Comparison of ENCODE assay signal across 8 cellular contexts in genomic region chr1:35568975-35569395, GRCh38. TPM values are rescaled to one million over a fixed set of nuclear protein-coding genes. Genes with fewer than 3 reads are reported as not detected.
DNase-seq lines count a peak whose midpoint lies in the region; ATAC-seq and TF ChIP-seq lines count a peak whose summit lies in the region.

No MANE protein-coding gene starts in this region.

- in situ Hi-C loops in G401 (cut with HindIII; ENCODE audit: low sequenced_read_pairs) = loop anchor here (10.0 kb wide), 2 partner anchors 124 to 156 kb away; no protein-coding TSS in a partner anchor

- 41% methylated on average over 4 of the region's 4 CpGs for WGBS in SK-N-SH (ENCODE audit: low lambda C conversion rate)

- H3K9me3 ChIP-seq in SK-N-SH = no peaks in the 10 kb centered on the region

- TF ChIP-seq EP300 in SK-N-SH (IDR thresholded peaks at IDR 0.05; ENCODE audit: borderline replicate concordance in 1 of 2, low read depth in 1 of 2, low read length in 1 of 2) = no peak

- no peaks in the 10 kb centered on the region for H3K27me3 Mint-ChIP-seq in activated naive CD8-positive, alpha-beta T cell treated with anti-CD3 and anti-CD28 coated beads for 36 hours
- H3K27me3 Mint-ChIP-seq in glutamatergic neuron (ENCODE audit: unreplicated experiment) = peaks cover 21% of the 10 kb centered on the region

- DNase-seq in G401 (ENCODE audit: low spot score) (peak; percentile 83), M059J (ENCODE audit: low read depth) (peak; percentile 65), SK-N-SH (peak; percentile 88), glutamatergic neuron (peak; percentile 80), posterior cingulate gyrus (peak in 8 of 10 donors; percentile 57 to 96 (median 80))
- peak; percentile 54 for DNase-seq in activated naive CD8-positive, alpha-beta T cell treated with anti-CD3 and anti-CD28 coated beads for 36 hours

- peaks cover 0 to 20% of the 10 kb centered on the region in 2 experiments for H3K36me3 ChIP-seq in SK-N-SH (replicated peaks in 1 of 2; ENCODE audit: control insufficient read depth in 1 of 2, insufficient read depth in 2 of 2, low read length in 1 of 2)

- TF ChIP-seq CTCF in SK-N-SH (IDR thresholded peaks at IDR 0.05) (peak; percentile 89), glutamatergic neuron (IDR thresholded peaks at IDR 0.05; ENCODE audit: partially characterized antibody, unreplicated experiment) (peak; percentile 83)

- no peak overlapping the region for H3K4me3 Mint-ChIP-seq in activated naive CD8-positive, alpha-beta T cell treated with anti-CD3 and anti-CD28 coated beads for 36 hours
- H3K4me3 Mint-ChIP-seq in glutamatergic neuron (ENCODE audit: unreplicated experiment) = no peak overlapping the region

- no peaks in the 10 kb centered on the region for H3K27me3 ChIP-seq in SK-N-SH (ENCODE audit: insufficient read depth)

- H2AFZ ChIP-seq in SK-N-SH (ENCODE audit: low read depth) = no peak overlapping the region

- no peak overlapping the region for H3K27ac Mint-ChIP-seq in activated naive CD8-positive, alpha-beta T cell treated with anti-CD3 and anti-CD28 coated beads for 36 hours
- no peak overlapping the region for H3K27ac Mint-ChIP-seq in glutamatergic neuron (ENCODE audit: unreplicated experiment)

- H3K9ac ChIP-seq in SK-N-SH = no peak overlapping the region

- H3K79me2 ChIP-seq in SK-N-SH (ENCODE audit: insufficient read depth) = no peaks in the 10 kb centered on the region

- no peak overlapping the region for H3K27ac ChIP-seq in SK-N-SH (ENCODE audit: low read depth in 2 of 2, low read length in 1 of 2)

- CTCF ChIA-PET in SK-N-SH (lab: Yijun Ruan, JAX) = interaction anchor here (0.6 to 11.7 kb wide), 42 partner anchors 9 to 304 kb away, joined by 3 to 347 read pairs (median 4); partner anchors contain the start of genes C1orf216 and CLSPN

- intact Hi-C loops in posterior cingulate gyrus (cut with DNase I) = loop anchor here (1.0 to 5.0 kb wide), 2 partner anchors 158 to 203 kb away; no protein-coding TSS in a partner anchor

- H3K4me1 ChIP-seq in SK-N-SH (ENCODE audit: control insufficient read depth in 1 of 2, insufficient read depth in 2 of 2, low read depth in 1 of 2, low read length in 1 of 2) = peaks cover 0 to 7% of the 10 kb centered on the region in 2 experiments; a peak in 1 of 4 replicates

- POLR2A ChIA-PET in SK-N-SH (lab: Yijun Ruan, JAX) = interaction anchor here (0.7 to 1.7 kb wide), 4 partner anchors 11 to 158 kb away, joined by 3 to 7 read pairs (median 4); partner anchors contain the start of gene NCDN

- TF ChIP-seq RAD21 in SK-N-SH (IDR thresholded peaks at IDR 0.05; ENCODE audit: low read length) = peak; percentile 93

- H3F3A ChIP-seq in SK-N-SH (replicated peaks; ENCODE audit: insufficient read depth) = no peaks in the 10 kb centered on the region

- peaks cover 7% of the 10 kb centered on the region for H3K36me3 Mint-ChIP-seq in activated naive CD8-positive, alpha-beta T cell treated with anti-CD3 and anti-CD28 coated beads for 36 hours
- no peaks in the 10 kb centered on the region for H3K36me3 Mint-ChIP-seq in glutamatergic neuron (ENCODE audit: unreplicated experiment)

- ATAC-seq in GM21423 (IDR thresholded peaks at IDR 0.05; ENCODE audit: unreplicated experiment) = no peak
- no peak for ATAC-seq in GM19035 (IDR thresholded peaks at IDR 0.05; ENCODE audit: unreplicated experiment)

- H3K4me2 ChIP-seq in SK-N-SH = no peak overlapping the region

- H3K4me3 ChIP-seq in SK-N-SH (ENCODE audit: low read depth in 2 of 2, low read length in 1 of 2) = no peak overlapping the region; a peak in 1 of 4 replicates

- peaks cover 2% of the 10 kb centered on the region for H3K4me1 Mint-ChIP-seq in activated naive CD8-positive, alpha-beta T cell treated with anti-CD3 and anti-CD28 coated beads for 36 hours
- H3K4me1 Mint-ChIP-seq in glutamatergic neuron (ENCODE audit: low read depth, unreplicated experiment) = peaks cover 23% of the 10 kb centered on the region

- no peaks in the 10 kb centered on the region for H3K9me2 ChIP-seq in SK-N-SH

- no peaks in the 10 kb centered on the region for H4K20me1 ChIP-seq in SK-N-SH (ENCODE audit: insufficient read depth)

- no peaks in the 10 kb centered on the region for H3K9me3 Mint-ChIP-seq in activated naive CD8-positive, alpha-beta T cell treated with anti-CD3 and anti-CD28 coated beads for 36 hours
- peaks cover 6% of the 10 kb centered on the region for H3K9me3 Mint-ChIP-seq in glutamatergic neuron (ENCODE audit: unreplicated experiment)

TF ChIP-seq in SK-N-SH, 30 proteins besides CTCF, POLR2A, EP300 and RAD21:
- TF ChIP-seq YY1 (IDR thresholded peaks at IDR 0.05; ENCODE audit: low read depth) (no peak), NFIC (IDR thresholded peaks at IDR 0.05; ENCODE audit: borderline replicate concordance) (peak; percentile 48; the same call in 1 of the 2 replicates), GATA2 (CRISPR knock-in tag; IDR thresholded peaks at IDR 0.05) (no peak), TEAD4 (IDR thresholded peaks at IDR 0.05; ENCODE audit: borderline replicate concordance, insufficient read depth) (no peak), SMC3 (IDR thresholded peaks at IDR 0.05; ENCODE audit: low read depth, low read length) (peak; percentile 96), TCF12 (IDR thresholded peaks at IDR 0.05) (no peak), ELF1 (IDR thresholded peaks at IDR 0.05) (no peak), GABPA (IDR thresholded peaks at IDR 0.05; ENCODE audit: low read depth) (no peak)

RNA-seq across cellular contexts. Expression of gene TFAP2E, which starts 4.1 kb away (rescaled TPM):
- total RNA-seq in G401 (2014; rRNA removed; shearing (Covaris generic)) = not detected in 2 replicates
- not detected in 2 replicates for total RNA-seq in M059J (2014; rRNA removed; shearing (Covaris generic))
- polyA plus RNA-seq in SK-N-SH (2012; rRNA removed) = 0.59 and 0.68 TPM in 2 replicates
- 0.27 and 0.30 TPM in 2 replicates for polyA plus RNA-seq in SK-N-SH (2012; cell fraction: cytosol; rRNA removed)
- polyA plus RNA-seq in SK-N-SH (2012; cell fraction: nucleus; rRNA removed) = 5.1 and 5.9 TPM in 2 replicates
- under 1 TPM; 0.27 to 0.32 TPM for total RNA-seq in activated naive CD8-positive, alpha-beta T cell treated with anti-CD3 and anti-CD28 coated beads for 36 hours
- total RNA-seq in glutamatergic neuron (ENCODE audit: unreplicated experiment) = 1.1 TPM

RNA-seq across cellular contexts. Expression of gene NCDN, which starts 11.4 kb away (rescaled TPM):
- 19.2 and 28.3 TPM in 2 replicates for total RNA-seq in G401 (2014; rRNA removed; shearing (Covaris generic))
- 13.5 and 27.0 TPM in 2 replicates for total RNA-seq in M059J (2014; rRNA removed; shearing (Covaris generic))
- 34.6 and 38.3 TPM in 2 replicates for polyA plus RNA-seq in SK-N-SH (2012; rRNA removed)
- 18.1 and 26.1 TPM in 2 replicates for polyA plus RNA-seq in SK-N-SH (2012; cell fraction: cytosol; rRNA removed)
- 46.6 and 59.5 TPM in 2 replicates for polyA plus RNA-seq in SK-N-SH (2012; cell fraction: nucleus; rRNA removed)
- 10 to 100 TPM; 31.3 to 36.0 TPM for total RNA-seq in activated naive CD8-positive, alpha-beta T cell treated with anti-CD3 and anti-CD28 coated beads for 36 hours
- total RNA-seq in glutamatergic neuron (ENCODE audit: unreplicated experiment) = 95.3 TPM

RNA-seq across cellular contexts. Expression of gene KIAA0319L, which starts 11.8 kb away (rescaled TPM):
- total RNA-seq in G401 (2014; rRNA removed; shearing (Covaris generic)) = 25.5 and 31.1 TPM in 2 replicates
- 33.7 and 38.9 TPM in 2 replicates for total RNA-seq in M059J (2014; rRNA removed; shearing (Covaris generic))
- 51.9 and 63.2 TPM in 2 replicates for polyA plus RNA-seq in SK-N-SH (2012; rRNA removed)
- 47.0 and 47.9 TPM in 2 replicates for polyA plus RNA-seq in SK-N-SH (2012; cell fraction: cytosol; rRNA removed)
- 92.9 and 108 TPM in 2 replicates for polyA plus RNA-seq in SK-N-SH (2012; cell fraction: nucleus; rRNA removed)
- 10 to 100 TPM; 17.2 to 18.3 TPM for total RNA-seq in activated naive CD8-positive, alpha-beta T cell treated with anti-CD3 and anti-CD28 coated beads for 36 hours
- 74.7 TPM for total RNA-seq in glutamatergic neuron (ENCODE audit: unreplicated experiment)
